ENCODE assay signal across 20 cellular contexts in the genomic region with DNA sequence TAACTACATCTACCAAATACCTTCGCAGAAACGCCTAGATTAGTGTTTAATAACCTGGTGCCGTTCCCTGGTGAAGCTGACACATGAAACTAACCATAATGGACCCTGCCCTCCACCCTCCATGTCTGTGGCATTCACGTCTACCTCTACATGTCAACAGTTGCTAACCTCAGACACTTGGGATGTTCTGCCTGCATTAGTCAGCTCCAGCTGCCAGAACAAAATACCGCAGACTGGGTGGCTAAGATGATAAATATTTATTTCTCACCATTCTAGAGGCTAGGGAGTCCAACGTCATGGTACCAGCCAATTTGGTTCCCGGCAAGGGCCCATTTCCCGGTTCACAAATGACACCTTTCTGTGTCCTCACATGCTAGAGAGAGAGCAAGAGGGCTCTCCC.
DNase-seq lines count a peak whose midpoint lies in the region; ATAC-seq and TF ChIP-seq lines count a peak whose summit lies in the region.
"Had no signal": no experiment of that assay in that cellular context is flagged by ENCODE, and none has a peak within 500 bp of the region (broad histone marks: within the 10 kb centered on the region; RNA-seq: fewer than 3 reads in every experiment).

No MANE protein-coding gene starts in this region.

- H3K4me2 ChIP-seq in smooth muscle cell = no peak overlapping the region

- H3K27me3 ChIP-seq in foreskin keratinocyte (no peaks in the 10 kb centered on the region), smooth muscle cell (ENCODE audit: low read depth) (no peaks in the 10 kb centered on the region), gastroesophageal sphincter (no peaks in the 10 kb centered on the region)
- H3K27me3 ChIP-seq: stomach had no signal

- peak overlapping the region; percentile 68 for H3K27ac ChIP-seq in foreskin keratinocyte
- H3K27ac ChIP-seq in smooth muscle cell (ENCODE audit: low read depth) = peak overlapping the region; percentile 70
- H3K27ac ChIP-seq in gastroesophageal sphincter = no peak overlapping the region
- H3K27ac ChIP-seq: heart right ventricle, stomach had no signal

- H4K20me1 ChIP-seq in smooth muscle cell (ENCODE audit: low read depth) = no peaks in the 10 kb centered on the region

- H3K4me1 ChIP-seq in foreskin keratinocyte (peaks cover 20% of the 10 kb centered on the region), smooth muscle cell (ENCODE audit: low read depth) (no peaks in the 10 kb centered on the region), gastroesophageal sphincter (no peaks in the 10 kb centered on the region)
- H3K4me1 ChIP-seq: heart right ventricle, stomach had no signal

- POLR2A ChIA-PET in GM10248 (lab: Yijun Ruan, JAX) = no interaction called here

- DNase-seq in HT1080 (ENCODE audit: low read depth) (peak; percentile 69), astrocyte of the hippocampus (ENCODE audit: low read depth, low spot score) (peak; percentile 40), foreskin keratinocyte (peak; percentile 99), smooth muscle cell (lab: John Stamatoyannopoulos, UW; ENCODE audit: unreplicated experiment) (no peak), NCI-H1105 (lab: John Stamatoyannopoulos, UW) (no peak), GM10248 (ENCODE audit: extremely low spot score) (no peak)
- DNase-seq: activated CD8-positive, alpha-beta memory T cell treated with anti-CD3 and anti-CD28 coated beads, Interleukin-2, amount 50 U/mL, for 4 hours; activated naive CD8-positive, alpha-beta T cell treated with anti-CD3 and anti-CD28 coated beads, Interleukin-2, amount 50 U/mL, for 24 hours; DMS79; effector CD4-positive, alpha-beta T cell; heart right ventricle; left ventricle myocardium superior; NCI-H1694; SIG-M5; stomach; T-helper 1 cell had no signal

- TF ChIP-seq CTCF in foreskin keratinocyte (conservative IDR thresholded peaks at IDR 0.05) = no peak
- no peak for TF ChIP-seq CTCF in smooth muscle cell (IDR thresholded peaks at IDR 0.05; ENCODE audit: borderline replicate concordance, insufficient read depth, poor library complexity, severe bottlenecking)
- TF ChIP-seq CTCF in gastroesophageal sphincter (IDR thresholded peaks at IDR 0.05) = no peak
- TF ChIP-seq CTCF in GM10248 (IDR thresholded peaks at IDR 0.05; ENCODE audit: control extremely low read depth, extremely low read depth, low read depth, missing control alignments) = no peak

- WGBS in smooth muscle cell (ENCODE audit: low lambda C conversion rate) = 43% methylated on average over 8 of the region's 8 CpGs
- 90 to 91% methylated on average over 7 to 8 of the region's 8 CpGs for WGBS in gastroesophageal sphincter (ENCODE audit: low coverage in 1 of 2), 2 donors

- no peaks in the 10 kb centered on the region for H3K9me3 ChIP-seq in smooth muscle cell (replicated peaks; ENCODE audit: low read depth)
- H3K9me3 ChIP-seq in gastroesophageal sphincter = peaks cover 0 to 16% (median 0%) of the 10 kb centered on the region in 3 donors

- CTCF ChIA-PET in GM10248 (lab: Yijun Ruan, JAX) = no interaction called here

- TF ChIP-seq POLR2A in gastroesophageal sphincter (IDR thresholded peaks at IDR 0.05) = no peak

- no peak overlapping the region for H3K9ac ChIP-seq in smooth muscle cell (ENCODE audit: low read depth)

- H3K4me3 ChIP-seq in smooth muscle cell = no peak overlapping the region
- no peak overlapping the region for H3K4me3 ChIP-seq in gastroesophageal sphincter
- H3K4me3 ChIP-seq: heart right ventricle, stomach had no signal

- H3F3A ChIP-seq in smooth muscle cell (ENCODE audit: low read depth) = no peaks in the 10 kb centered on the region

- ATAC-seq in foreskin keratinocyte (peak; percentile 92), GM19328 (IDR thresholded peaks at IDR 0.05; ENCODE audit: unreplicated experiment) (no peak), gastroesophageal sphincter (no peak)
- ATAC-seq: activated naive CD8-positive, alpha-beta T cell treated with anti-CD3 and anti-CD28 coated beads, Interleukin-2, amount 50 U/mL, for 24 hours; esophagus mucosa; HCT116; heart right ventricle; left ventricle myocardium superior had no signal

- H3K79me2 ChIP-seq in smooth muscle cell (ENCODE audit: low read depth) = no peaks in the 10 kb centered on the region

- H2AFZ ChIP-seq in smooth muscle cell (ENCODE audit: low read depth) = no peak overlapping the region

- no peak for TF ChIP-seq EP300 in gastroesophageal sphincter (IDR thresholded peaks at IDR 0.05)

- H3K36me3 ChIP-seq in smooth muscle cell (ENCODE audit: low read depth) = no peaks in the 10 kb centered on the region
- no peaks in the 10 kb centered on the region for H3K36me3 ChIP-seq in gastroesophageal sphincter
- H3K36me3 ChIP-seq: heart right ventricle, stomach had no signal

Comparison
In these comparisons a context has a peak if more than half of its experiments do, and no peak if none do; other contexts are left out.
1. DNase-seq: peak in HT1080 (single experiment), astrocyte of the hippocampus (single experiment) and foreskin keratinocyte (2 of 2); none in smooth muscle cell (single experiment), NCI-H1105 (single experiment) and GM10248 (single experiment).
2. H3K27ac ChIP-seq: peak in foreskin keratinocyte (single experiment) and smooth muscle cell (single experiment); none in gastroesophageal sphincter (0 of 4).